15 cellular contexts compared by ENCODE assay signal in the genomic region with DNA sequence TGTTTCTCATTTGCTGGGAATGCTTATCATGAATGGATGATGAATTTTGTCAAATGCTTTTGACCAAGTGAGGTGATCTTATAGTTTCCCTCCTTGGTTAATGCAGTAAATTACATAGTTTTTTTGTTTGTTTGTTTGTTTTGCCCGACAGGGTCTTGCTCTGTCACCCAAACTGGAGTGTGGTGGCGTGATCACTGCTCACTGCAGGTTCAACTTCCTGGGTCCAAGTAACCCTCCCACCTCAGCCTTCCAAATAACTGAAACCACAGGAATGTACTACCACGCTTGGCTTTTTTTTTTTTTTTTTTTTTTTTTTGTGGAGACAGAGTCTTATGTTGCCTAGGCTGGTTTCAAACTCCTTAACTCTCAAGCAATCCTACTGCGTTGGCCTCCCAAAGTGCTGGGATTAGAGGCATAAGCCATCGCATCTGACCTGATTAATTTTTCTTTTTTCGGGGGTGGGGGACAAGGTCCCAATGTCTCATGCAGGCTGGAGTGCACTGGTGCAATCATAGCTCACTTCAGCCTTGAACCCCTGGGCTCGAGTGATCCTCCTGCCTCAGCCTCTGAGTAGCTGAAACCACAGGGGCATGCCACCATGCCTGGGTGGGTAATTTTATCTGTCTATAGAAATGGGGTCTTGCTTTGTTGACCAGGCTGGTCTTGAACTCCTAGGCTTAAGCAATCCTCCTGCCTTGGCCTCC. TPM values are rescaled to one million over a fixed set of nuclear protein-coding genes. Genes with fewer than 3 reads are reported as not detected.
A peak's percentile ranks its signal among the peaks of the same experiment; 100 is the strongest.
DNase-seq lines count a peak whose midpoint lies in the region; TF ChIP-seq lines count a peak whose summit lies in the region.
"Had no signal": no experiment of that assay in that cellular context is flagged by ENCODE, and none has a peak within 500 bp of the region (broad histone marks: within the 10 kb centered on the region; RNA-seq: fewer than 3 reads in every experiment).

No MANE protein-coding gene starts in this region.

- no peak for TF ChIP-seq POLR2A in ovary (IDR thresholded peaks at IDR 0.05)

- no peaks in the 10 kb centered on the region for H3K4me1 ChIP-seq in ovary (ENCODE audit: insufficient read depth)
- H3K4me1 ChIP-seq: neural progenitor cell, upper lobe of left lung had no signal

- H3K27ac ChIP-seq in AG04450 (ENCODE audit: low read depth, low read length) (no peak overlapping the region), ovary (no peak overlapping the region)
- H3K27ac ChIP-seq: neural progenitor cell had no signal

- no TSS peak for BruUV-seq in MCF 10A (replicated peaks; lab: Mats Ljungman, UMichigan)

- no peaks in the 10 kb centered on the region for H3K27me3 Mint-ChIP-seq in MCF 10A (ENCODE audit: insufficient read depth, unreplicated experiment)
- H3K27me3 Mint-ChIP-seq: T-helper 17 cell had no signal

- CTCF ChIA-PET in AG04450 (lab: Charles Lee), result no interaction called here
- CTCF ChIA-PET in MCF 10A (lab: Yijun Ruan, JAX), result interaction anchor here (0.7 kb wide), 1 partner anchor 126 kb away, joined by 3 read pairs; no protein-coding TSS in a partner anchor

- peak overlapping the region; percentile 36 for H3K4me3 Mint-ChIP-seq in MCF 10A (ENCODE audit: unreplicated experiment)
- H3K4me3 Mint-ChIP-seq: neural progenitor cell, T-helper 17 cell had no signal

- POLR2A ChIA-PET in AG04450 (lab: Yijun Ruan, JAX) (interaction anchor here (0.7 kb wide), 1 partner anchor 48 kb away, joined by 4 read pairs; a partner anchor contains a TSS), MCF 10A (lab: Yijun Ruan, JAX) (interaction anchor here (1.8 kb wide), 1 partner anchor 11 kb away, joined by 4 read pairs; no protein-coding TSS in a partner anchor)

- DNase-seq in AG04450 (ENCODE audit: low read depth, low spot score) (peak; percentile 11), HS-5 (ENCODE audit: low read depth) (peak; percentile 30), MCF 10A (ENCODE audit: unreplicated experiment) (peak; percentile 53), kidney epithelial cell (ENCODE audit: low read depth) (peak; percentile 44), ovary (no peak), pons (ENCODE audit: low spot score) (no peak), amygdala (lab: John Stamatoyannopoulos, UW) (no peak)
- no peak for DNase-seq in stimulated activated CD4-positive, alpha-beta T cell treated with anti-CD3 and anti-CD28 coated beads, Interleukin-1b, Interleukin-23, amount 100 ng/mL, for 48 hours
- DNase-seq: activated effector memory CD4-positive, alpha-beta T cell treated with anti-CD3 and anti-CD28 coated beads, Interleukin-2, amount 50 U/mL, for 16 hours; central memory CD4-positive, alpha-beta T cell; DMS53; left colon; T-helper 17 cell had no signal

- H3K9me3 Mint-ChIP-seq in MCF 10A (ENCODE audit: unreplicated experiment), result no peaks in the 10 kb centered on the region
- H3K9me3 Mint-ChIP-seq: neural progenitor cell had no signal

- no peak for TF ChIP-seq CTCF in AG04450 (IDR thresholded peaks at IDR 0.05; ENCODE audit: low read depth, low read length)
- no peak for TF ChIP-seq CTCF in MCF 10A (IDR thresholded peaks at IDR 0.05; ENCODE audit: unreplicated experiment)
- no peak for TF ChIP-seq CTCF in kidney epithelial cell (IDR thresholded peaks at IDR 0.05; ENCODE audit: insufficient read depth, low read length, poor library complexity, severe bottlenecking)
- TF ChIP-seq CTCF in ovary (IDR thresholded peaks at IDR 0.05), result no peak

- 68 to 72% (median 72%) methylated on average over 7 of the region's 7 CpGs for WGBS in ovary, 3 donors

- peak overlapping the region; percentile 67 for H3K27ac Mint-ChIP-seq in MCF 10A (ENCODE audit: low read depth, unreplicated experiment)
- H3K27ac Mint-ChIP-seq: neural progenitor cell, T-helper 17 cell had no signal

- no peak for TF ChIP-seq EP300 in ovary (IDR thresholded peaks at IDR 0.05)

- intact Hi-C loops in MCF 10A (cut with micrococcal nuclease), result loop anchor here (1.0 kb wide), 1 partner anchor 49 kb away; no protein-coding TSS in a partner anchor
- intact Hi-C loops in ovary (cut with DNase I), result no loop called here

- H3K36me3 ChIP-seq in kidney epithelial cell (ENCODE audit: control insufficient read depth, insufficient read depth, low read length) (no peaks in the 10 kb centered on the region), ovary (no peaks in the 10 kb centered on the region)

- peaks cover 20% of the 10 kb centered on the region for H3K36me3 Mint-ChIP-seq in MCF 10A (ENCODE audit: insufficient read depth, unreplicated experiment)

- no peak overlapping the region for H3K4me3 ChIP-seq in AG04450 (ENCODE audit: low read depth, low read length)
- H3K4me3 ChIP-seq in kidney epithelial cell (ENCODE audit: low read depth, low read length), result no peak overlapping the region
- H3K4me3 ChIP-seq in ovary, result no peak overlapping the region
- H3K4me3 ChIP-seq: neural progenitor cell, upper lobe of left lung had no signal

- H3K9me3 ChIP-seq in AG04450 (ENCODE audit: control insufficient read depth, insufficient read depth, low read length) (no peaks in the 10 kb centered on the region), ovary (no peaks in the 10 kb centered on the region)
- H3K9me3 ChIP-seq: upper lobe of left lung had no signal

- H3K27me3 ChIP-seq in AG04450 (ENCODE audit: control insufficient read depth, insufficient read depth, low read length) (no peaks in the 10 kb centered on the region), kidney epithelial cell (ENCODE audit: control insufficient read depth, insufficient read depth, low read length) (no peaks in the 10 kb centered on the region), ovary (no peaks in the 10 kb centered on the region)
- H3K27me3 ChIP-seq: neural progenitor cell, upper lobe of left lung had no signal

- peaks cover 25% of the 10 kb centered on the region for H3K4me1 Mint-ChIP-seq in MCF 10A (ENCODE audit: insufficient read depth, unreplicated experiment)
- H3K4me1 Mint-ChIP-seq: neural progenitor cell had no signal

RNA-seq across cellular contexts. Expression of a gene that starts 48.6 kb away (rescaled TPM):
- polyA plus RNA-seq in AG04450 (2011; rRNA removed), result 77.7 and 95.8 TPM in 2 replicates
- 112 and 136 TPM in 2 replicates for polyA minus RNA-seq in AG04450 (2011; rRNA and poly(A)+ RNA removed)
- total RNA-seq in MCF 10A (2022), result 148 and 167 TPM in 2 replicates
- 98.2 and 122 TPM in 2 replicates for total RNA-seq in kidney epithelial cell
- total RNA-seq in ovary, result 100 to 1,000 TPM in 5 of 7 donors, 10 to 100 TPM in 2; 27.9 to 160 (median 132) TPM
- 100 to 1,000 TPM in 1 of 2 donors, 10 to 100 TPM in 1; 48.2 to 109 TPM for polyA plus RNA-seq in ovary

Comparison
In these comparisons a context has a peak if more than half of its experiments do, and no peak if none do; other contexts are left out.
1. DNase-seq: peak in AG04450 (single experiment), HS-5 (single experiment), MCF 10A (single experiment) and kidney epithelial cell (single experiment); none in ovary (0 of 5), stimulated activated CD4-positive, alpha-beta T cell treated with anti-CD3 and anti-CD28 coated beads, Interleukin-1b, Interleukin-23, amount 100 ng/mL, for 48 hours (single experiment), pons (single experiment) and amygdala (0 of 56).